In genomic region chrX:53456254-53456653, GRCh38 we compare ENCODE assay signal across 19 cellular contexts. TPM values are rescaled to one million over a fixed set of nuclear protein-coding genes. Genes with fewer than 3 reads are reported as not detected.
A peak's percentile ranks its signal among the peaks of the same experiment; 100 is the strongest.
DNase-seq lines count a peak whose midpoint lies in the region; ATAC-seq and TF ChIP-seq lines count a peak whose summit lies in the region.
"Had no signal": no experiment of that assay in that cellular context is flagged by ENCODE, and none has a peak within 500 bp of the region (broad histone marks: within the 10 kb centered on the region; RNA-seq: fewer than 3 reads in every experiment).

No MANE protein-coding gene starts in this region.

- TF ChIP-seq EP300 in stomach (IDR thresholded peaks at IDR 0.05), result no peak

- 43 to 66% (median 54%) methylated on average over 2 to 3 of the region's 3 CpGs for WGBS in stomach, 5 donors

- intact Hi-C loops in stomach (cut with DNase I; ENCODE audit: low total_unique reads), result no loop called here

- no peak for TF ChIP-seq POLR2A in stomach (IDR thresholded peaks at IDR 0.05)

- H3K4me1 ChIP-seq in ACC112 (ENCODE audit: control insufficient read depth, insufficient read depth, low read length, unreplicated experiment) (no peaks in the 10 kb centered on the region), stomach (no peaks in the 10 kb centered on the region)
- H3K4me1 ChIP-seq: gastroesophageal sphincter, suprapubic skin had no signal

- no peaks in the 10 kb centered on the region for H3K79me2 ChIP-seq in ACC112 (ENCODE audit: control insufficient read depth, insufficient read depth, low read length, unreplicated experiment)

- H2AFZ ChIP-seq in ACC112 (ENCODE audit: low read length, unreplicated experiment), result no peak overlapping the region

- TF ChIP-seq CTCF in stomach (IDR thresholded peaks at IDR 0.05), result no peak

- no peaks in the 10 kb centered on the region for H3K9me3 ChIP-seq in stomach
- H3K9me3 ChIP-seq: gastroesophageal sphincter, suprapubic skin had no signal

- peak overlapping the region; percentile 64 for H3K27ac ChIP-seq in ACC112 (ENCODE audit: low read depth, low read length)
- no peak overlapping the region for H3K27ac ChIP-seq in stomach
- H3K27ac ChIP-seq: gastroesophageal sphincter, RWPE1, suprapubic skin had no signal

- H3K36me3 ChIP-seq in ACC112 (ENCODE audit: insufficient read depth, low read length), result no peaks in the 10 kb centered on the region
- no peaks in the 10 kb centered on the region for H3K36me3 ChIP-seq in stomach
- H3K36me3 ChIP-seq: gastroesophageal sphincter, suprapubic skin had no signal

- H3K4me3 ChIP-seq in ACC112 (ENCODE audit: low read depth, low read length) (no peak overlapping the region), stomach (no peak overlapping the region)
- H3K4me3 ChIP-seq: gastroesophageal sphincter, GM12878, suprapubic skin had no signal

- no peaks in the 10 kb centered on the region for H3K27me3 ChIP-seq in ACC112 (ENCODE audit: insufficient read depth, low read length)
- peaks cover 0 to 20% (median 6%) of the 10 kb centered on the region in 3 donors for H3K27me3 ChIP-seq in stomach
- H3K27me3 ChIP-seq: gastroesophageal sphincter, suprapubic skin had no signal

- DNase-seq in H4 (ENCODE audit: low spot score) (peak; percentile 18), RPMI7951 (ENCODE audit: low read depth) (peak; percentile 10), fibroblast of gingiva (ENCODE audit: low read depth) (peak; percentile 72), stomach (no peak), mesenteric fat pad (ENCODE audit: low spot score) (no peak)
- DNase-seq in stimulated activated CD4-positive, alpha-beta T cell treated with anti-CD3 and anti-CD28 coated beads, Interleukin-4, amount 100 ng/mL, for 4 hours, result no peak
- DNase-seq: activated CD8-positive, alpha-beta T cell treated with anti-CD3 and anti-CD28 coated beads for 36 hours; activated naive CD8-positive, alpha-beta T cell treated with anti-CD3 and anti-CD28 coated beads, Interleukin-2, amount 50 U/mL, for 24 hours; central memory CD4-positive, alpha-beta T cell; effector memory CD8-positive, alpha-beta T cell; NCI-H1092; stimulated activated CD4-positive, alpha-beta T cell treated with anti-CD3 and anti-CD28 coated beads, Interleukin-4, amount 100 ng/mL, for 1 hour had no signal

- ATAC-seq in GM19023 (IDR thresholded peaks at IDR 0.05; ENCODE audit: unreplicated experiment), result no peak
- ATAC-seq: activated CD8-positive, alpha-beta T cell treated with anti-CD3 and anti-CD28 coated beads for 36 hours; activated naive CD8-positive, alpha-beta T cell treated with anti-CD3 and anti-CD28 coated beads, Interleukin-2, amount 50 U/mL, for 24 hours; effector memory CD8-positive, alpha-beta T cell; gastroesophageal sphincter; GM12878; WTC11 had no signal

RNA-seq across cellular contexts. Expression of gene HSD17B10, which starts 22.1 kb away (rescaled TPM):
- 152 TPM in 2 replicates for total RNA-seq in H4 (2014; rRNA removed; shearing (Covaris generic))
- total RNA-seq in RPMI7951 (2014; rRNA removed; shearing (Covaris generic)), result 139 and 144 TPM in 2 replicates
- 10 to 100 TPM in 4 of 5 donors, not detected in 1; 16.1 to 36.2 (median 20.9) TPM for total RNA-seq in stomach
- 10 to 100 TPM; 78.4 to 84.3 (median 82.9) TPM for polyA plus RNA-seq in stomach
- 77.7 TPM for total RNA-seq in mesenteric fat pad

RNA-seq across cellular contexts. Expression of gene RIBC1, which starts 33.6 kb away (rescaled TPM):
- 0.70 and 1.2 TPM in 2 replicates for total RNA-seq in H4 (2014; rRNA removed; shearing (Covaris generic))
- total RNA-seq in RPMI7951 (2014; rRNA removed; shearing (Covaris generic)), result 1.1 and 1.6 TPM in 2 replicates
- not detected for total RNA-seq in stomach
- 1 to 10 TPM in 2 of 3 donors, under 1 TPM in 1; 0.93 to 1.7 (median 1.4) TPM for polyA plus RNA-seq in stomach
- 0.22 TPM for total RNA-seq in mesenteric fat pad

RNA-seq across cellular contexts. Expression of gene SMC1A, which starts 33.8 kb away (rescaled TPM):
- 17.7 and 31.8 TPM in 2 replicates for total RNA-seq in H4 (2014; rRNA removed; shearing (Covaris generic))
- 29.2 and 37.6 TPM in 2 replicates for total RNA-seq in RPMI7951 (2014; rRNA removed; shearing (Covaris generic))
- total RNA-seq in stomach (10 to 100 TPM; 20.0 to 31.2 (median 24.6) TPM), mesenteric fat pad (50.6 TPM)
- 1 to 10 TPM; 4.3 to 6.7 (median 5.6) TPM for polyA plus RNA-seq in stomach

Comparison
In these comparisons a context has a peak if more than half of its experiments do, and no peak if none do; other contexts are left out.
1. DNase-seq: peak in H4 (single experiment), RPMI7951 (single experiment) and fibroblast of gingiva (single experiment); none in stimulated activated CD4-positive, alpha-beta T cell treated with anti-CD3 and anti-CD28 coated beads, Interleukin-4, amount 100 ng/mL, for 4 hours (0 of 2), stomach (single experiment) and mesenteric fat pad (single experiment).